In the genomic region with DNA sequence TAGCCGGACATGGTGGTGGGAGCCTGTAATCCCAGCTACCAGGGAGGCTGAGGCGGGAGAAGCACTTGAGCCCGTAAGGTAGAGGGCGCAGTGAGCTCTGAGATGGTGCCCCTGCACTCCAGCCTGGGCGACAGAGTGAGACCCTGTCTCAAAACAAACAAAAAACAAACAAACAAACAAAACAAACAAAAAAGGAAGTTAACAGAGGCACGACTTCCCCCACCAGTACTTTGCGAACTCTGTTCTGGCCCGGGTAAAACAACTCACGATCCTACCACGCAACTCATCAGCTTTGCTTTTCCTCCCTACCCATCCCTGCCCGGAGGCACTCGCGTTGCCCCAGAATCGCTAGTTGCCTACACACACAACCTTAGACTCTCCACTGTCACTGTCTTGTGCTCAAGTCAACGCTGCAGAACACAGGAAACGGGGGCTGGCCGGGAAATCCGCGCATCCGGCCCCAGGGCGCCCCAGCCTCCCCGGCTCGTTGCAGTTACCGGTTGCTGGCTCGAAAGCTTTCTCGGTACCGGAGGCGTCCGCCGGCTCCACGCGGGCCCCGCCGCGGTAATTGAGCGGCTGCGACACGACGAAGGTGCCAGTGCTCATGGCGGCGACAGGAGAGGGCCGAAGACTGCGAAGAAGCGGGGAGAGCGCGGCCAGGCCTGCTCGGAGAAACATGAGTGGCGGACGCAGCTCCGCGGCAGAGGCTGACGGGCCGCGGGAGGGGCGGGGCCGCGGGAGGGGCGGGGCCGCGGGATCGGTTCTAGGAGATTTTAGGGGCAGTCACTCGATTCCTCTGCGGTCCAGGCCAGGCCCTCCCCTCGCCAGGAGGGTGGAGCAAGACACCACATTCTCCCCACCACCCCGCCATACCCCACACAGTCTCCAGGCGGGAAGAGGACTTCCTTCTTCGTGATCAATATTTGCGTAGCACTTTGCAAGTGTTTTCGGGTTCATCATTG, we compare ENCODE assay signal across 8 cellular contexts. TPM values are rescaled to one million over a fixed set of nuclear protein-coding genes. Genes with fewer than 3 reads are reported as not detected.
DNase-seq lines count a peak whose midpoint lies in the region; ATAC-seq and TF ChIP-seq lines count a peak whose summit lies in the region.

A gene (minus strand): TSS at position 682 of the 962 bp plus-strand sequence. CDS start 4 bp downstream, at position 678.

- intact Hi-C loops in cardiac septum (cut with DNase I) (loop anchor here (2.0 to 5.0 kb wide), 4 partner anchors 65 to 469 kb away; a partner anchor contains a TSS), posterior vena cava (cut with DNase I) (loop anchor here in 1 of 2 donors (10.0 kb wide), 1 partner anchor 63 kb away; a partner anchor contains a TSS)

- H3K4me1 ChIP-seq in adipocyte (ENCODE audit: control insufficient read depth, insufficient read depth, low read length) (peaks cover 26% of the 10 kb centered on the region), upper lobe of left lung (peaks cover 20 to 36% (median 21%) of the 10 kb centered on the region in 4 donors)

- H3K27ac ChIP-seq in upper lobe of left lung, result peak within 1 kb of the TSS; percentile 92 to 98 (median 94)

- peak within 1 kb of the TSS; percentile 94 for H3K4me3 ChIP-seq in adipocyte (ENCODE audit: low read length)
- H3K4me3 ChIP-seq in upper lobe of left lung, result peak within 1 kb of the TSS; percentile 59 to 83 (median 70)

- no peaks in the 10 kb centered on the region for H3K9me3 Mint-ChIP-seq in T-cell

- peak; percentile 86 for DNase-seq in GM13977 (ENCODE audit: low spot score)
- peak; percentile 53 for DNase-seq in NCI-H1436 treated with DMSO at 0.1 percent for 48 hours (lab: John Stamatoyannopoulos, UW)
- peak; percentile 71 to 90 (median 80) for DNase-seq in T-cell
- DNase-seq in adipocyte (ENCODE audit: low read depth), result peak; percentile 93
- peak; percentile 96 for DNase-seq in cardiac septum (ENCODE audit: low spot score)
- peak; percentile 96 for DNase-seq in posterior vena cava (ENCODE audit: low spot score)
- DNase-seq in upper lobe of left lung, result peak; percentile 90 to 99

- ATAC-seq in HG02870 (IDR thresholded peaks at IDR 0.05; ENCODE audit: unreplicated experiment) (peak; percentile 91), T-cell (replicated peaks in 1 of 4) (peak; percentile 90 to 95 (median 94)), upper lobe of left lung (ENCODE audit: low FRiP score in 2 of 2) (peak; percentile 94 to 98)

- peak in 1 of 4 donors; percentile 17 for TF ChIP-seq EP300 in upper lobe of left lung (IDR thresholded peaks at IDR 0.05)

- WGBS in upper lobe of left lung, 2 donors, result 0 to 1% methylated on average over 22 to 62 of the region's 69 CpGs

- peaks cover 29 to 39% (median 34%) of the 10 kb centered on the region in 3 donors for H3K4me1 Mint-ChIP-seq in T-cell

- H3K36me3 Mint-ChIP-seq in T-cell, result peaks cover 14% of the 10 kb centered on the region

- H3K27me3 ChIP-seq in adipocyte (replicated peaks; ENCODE audit: control insufficient read depth, insufficient read depth, low read length) (no peaks in the 10 kb centered on the region), upper lobe of left lung (no peaks in the 10 kb centered on the region)

- peak; percentile 54 for TF ChIP-seq CTCF in GM13977 (IDR thresholded peaks at IDR 0.05; ENCODE audit: extremely low read depth, insufficient read depth, missing control alignments)
- TF ChIP-seq CTCF in upper lobe of left lung (IDR thresholded peaks at IDR 0.05), result peak in 1 of 6 experiments; percentile 16

- peaks cover 3% of the 10 kb centered on the region for H3K36me3 ChIP-seq in adipocyte (ENCODE audit: control insufficient read depth, insufficient read depth, low read length, severe bottlenecking)
- H3K36me3 ChIP-seq in upper lobe of left lung, result peaks cover 0 to 3% (median 0%) of the 10 kb centered on the region in 4 donors

- no peaks in the 10 kb centered on the region for H3K27me3 Mint-ChIP-seq in T-cell

- peak within 1 kb of the TSS; percentile 94 to 99 (median 95) for H3K4me3 Mint-ChIP-seq in T-cell

- H3K9ac ChIP-seq in adipocyte (ENCODE audit: low read length), result peak within 1 kb of the TSS; percentile 95

- H3K27ac Mint-ChIP-seq in T-cell, result peak within 1 kb of the TSS; percentile 93 to 99

- TF ChIP-seq POLR2A in upper lobe of left lung (IDR thresholded peaks at IDR 0.05), result peak in 3 of 4 donors; percentile 56 to 91 (median 85)

- H3K9me3 ChIP-seq in adipocyte (ENCODE audit: control insufficient read depth, low read length), result no peaks in the 10 kb centered on the region
- H3K9me3 ChIP-seq in upper lobe of left lung, result no peaks in the 10 kb centered on the region

- in situ Hi-C loops in GM13977 (cut with MboI; ENCODE audit: low pct_unique_long_range_greater_than_20kb, low sequenced_read_pairs, unreplicated experiment), result no loop called here

- CTCF ChIA-PET in T-cell (lab: Charles Lee), result interaction anchor here (0.7 to 1.5 kb wide), 6 partner anchors 12 to 305 kb away, joined by 3 to 9 read pairs (median 4); a partner anchor contains a TSS

- POLR2A ChIA-PET in T-cell (lab: Charles Lee), result interaction anchor here (0.5 to 1.2 kb wide), 3 partner anchors 11 to 71 kb away, joined by 3 to 7 read pairs (median 3); no protein-coding TSS in a partner anchor

RNA-seq across cellular contexts. Expression of the gene that starts here (rescaled TPM):
- total RNA-seq in T-cell (10 to 100 TPM; 30.8 to 38.5 (median 34.7) TPM), cardiac septum (61.3 TPM), posterior vena cava (10 to 100 TPM; 42.6 to 52.3 TPM), upper lobe of left lung (10 to 100 TPM; 29.3 to 64.1 (median 48.1) TPM)

Comparison
In these comparisons a context has a peak if more than half of its experiments do, and no peak if none do; other contexts are left out.
1. Peak in every context shown above with its lines: DNase-seq, ATAC-seq, H3K4me3 ChIP-seq and H3K27ac ChIP-seq.